In genomic region chr6:91483415-91483814, GRCh38 we compare ENCODE assay signal across 20 cellular contexts.
DNase-seq lines count a peak whose midpoint lies in the region; ATAC-seq, FAIRE-seq and TF ChIP-seq lines count a peak whose summit lies in the region.
"Had no signal": no experiment of that assay in that cellular context is flagged by ENCODE, and none has a peak within 500 bp of the region (broad histone marks: within the 10 kb centered on the region; RNA-seq: fewer than 3 reads in every experiment).

No MANE protein-coding gene starts in this region.

- H3K36me3 Mint-ChIP-seq in activated T-helper 17 cell treated with anti-CD3 and anti-CD28 coated beads, Interleukin-2, amount 50 U/mL, for 72 hours (ENCODE audit: low read depth), result no peaks in the 10 kb centered on the region

- no peak for FAIRE-seq in H54 (lab: Jason Lieb, UNC)
- FAIRE-seq: HTR-8/SVneo had no signal

- no peak for TF ChIP-seq CTCF in GM12865 (IDR thresholded peaks at IDR 0.05; ENCODE audit: insufficient read depth, low read depth, low read length, missing control alignments)

- no peaks in the 10 kb centered on the region for H3K27me3 Mint-ChIP-seq in activated T-helper 17 cell treated with anti-CD3 and anti-CD28 coated beads, Interleukin-2, amount 50 U/mL, for 72 hours
- H3K27me3 Mint-ChIP-seq: activated CD4-positive, alpha-beta T cell treated with anti-CD3 and anti-CD28 coated beads, Interleukin-2, amount 10 ng/mL, durations not matched to agents 7 days and 5 days had no signal

- peak overlapping the region; percentile 16; the same call in 1 of the 2 replicates for H3K4me3 ChIP-seq in GM12865 (ENCODE audit: low read depth, low read length)
- H3K4me3 ChIP-seq: prostate gland had no signal

- no peak for TF ChIP-seq POLR2A in H54 (IDR thresholded peaks at IDR 0.05; ENCODE audit: low read depth, low read length)

- no peaks in the 10 kb centered on the region for H3K4me1 Mint-ChIP-seq in activated T-helper 17 cell treated with anti-CD3 and anti-CD28 coated beads, Interleukin-2, amount 50 U/mL, for 72 hours
- H3K4me1 Mint-ChIP-seq: activated CD4-positive, alpha-beta T cell treated with anti-CD3 and anti-CD28 coated beads, Interleukin-2, amount 10 ng/mL, durations not matched to agents 7 days and 5 days had no signal

- DNase-seq in GM12865 (ENCODE audit: low read depth), result peak; percentile 49
- DNase-seq in amygdala (lab: John Stamatoyannopoulos, UW), result no peak
- no peak for DNase-seq in stimulated activated naive CD4-positive, alpha-beta T cell (lab: John Stamatoyannopoulos, UW)
- DNase-seq in H54 (ENCODE audit: insufficient read length, low spot score), result no peak
- DNase-seq: activated CD4-positive, alpha-beta T cell treated with anti-CD3 and anti-CD28 coated beads, Interleukin-2, amount 10 ng/mL, durations not matched to agents 7 days and 5 days; COR-L47; effector CD8-positive, alpha-beta T cell; foreskin melanocyte; GOT3; islet precursor cell; stimulated activated CD4-positive, alpha-beta T cell treated with anti-CD3 and anti-CD28 coated beads, Interleukin-1b, Interleukin-23, amount 100 ng/mL, for 48 hours had no signal

- peak; percentile 35 for ATAC-seq in GM19351 (IDR thresholded peaks at IDR 0.05; ENCODE audit: unreplicated experiment)
- ATAC-seq in HG02798 (IDR thresholded peaks at IDR 0.05; ENCODE audit: poor library complexity, unreplicated experiment), result peak; percentile 44
- ATAC-seq in HG03442 (IDR thresholded peaks at IDR 0.05; ENCODE audit: unreplicated experiment), result peak; percentile 52
- no peak for ATAC-seq in activated T-helper 17 cell treated with anti-CD3 and anti-CD28 coated beads, Interleukin-2, amount 50 U/mL, for 72 hours (replicated peaks)
- ATAC-seq: Panc1 had no signal

- H3K27ac Mint-ChIP-seq in activated T-helper 17 cell treated with anti-CD3 and anti-CD28 coated beads, Interleukin-2, amount 50 U/mL, for 72 hours, result no peak overlapping the region
- H3K27ac Mint-ChIP-seq: activated CD4-positive, alpha-beta T cell treated with anti-CD3 and anti-CD28 coated beads, Interleukin-2, amount 10 ng/mL, durations not matched to agents 7 days and 5 days; activated T-helper 1 cell treated with anti-CD3 and anti-CD28 coated beads, Interleukin-12 subunit alpha, Interleukin-12 subunit beta, Interleukin-2, Interleukin-4 antibody, amounts not matched to agents 30 ng/mL and 10 ng/mL and 1 ng/mL, durations not matched to agents 14 hours and 24 hours and 36 hours; T-helper 1 cell treated with Interleukin-12 subunit alpha and Interleukin-12 subunit beta and Interleukin-4 antibody, amounts not matched to agents 30 μg/mL and 1 μg/mL, for 36 hours had no signal

- H3K9me3 Mint-ChIP-seq in activated T-helper 17 cell treated with anti-CD3 and anti-CD28 coated beads, Interleukin-2, amount 50 U/mL, for 72 hours, result no peaks in the 10 kb centered on the region
- H3K9me3 Mint-ChIP-seq: activated CD4-positive, alpha-beta T cell treated with anti-CD3 and anti-CD28 coated beads, Interleukin-2, amount 10 ng/mL, durations not matched to agents 7 days and 5 days; activated T-helper 1 cell treated with anti-CD3 and anti-CD28 coated beads, Interleukin-12 subunit alpha, Interleukin-12 subunit beta, Interleukin-2, Interleukin-4 antibody, amounts not matched to agents 30 ng/mL and 10 ng/mL and 1 ng/mL, durations not matched to agents 14 hours and 24 hours and 36 hours; T-helper 1 cell treated with Interleukin-12 subunit alpha and Interleukin-12 subunit beta and Interleukin-4 antibody, amounts not matched to agents 30 μg/mL and 1 μg/mL, for 36 hours had no signal

- no peak overlapping the region for H3K4me3 Mint-ChIP-seq in activated T-helper 17 cell treated with anti-CD3 and anti-CD28 coated beads, Interleukin-2, amount 50 U/mL, for 72 hours
- H3K4me3 Mint-ChIP-seq: activated CD4-positive, alpha-beta T cell treated with anti-CD3 and anti-CD28 coated beads, Interleukin-2, amount 10 ng/mL, durations not matched to agents 7 days and 5 days; activated T-helper 1 cell treated with anti-CD3 and anti-CD28 coated beads, Interleukin-12 subunit alpha, Interleukin-12 subunit beta, Interleukin-2, Interleukin-4 antibody, amounts not matched to agents 30 ng/mL and 10 ng/mL and 1 ng/mL, durations not matched to agents 14 hours and 24 hours and 36 hours; T-helper 1 cell treated with Interleukin-12 subunit alpha and Interleukin-12 subunit beta and Interleukin-4 antibody, amounts not matched to agents 30 μg/mL and 1 μg/mL, for 36 hours had no signal
